In the genomic region with DNA sequence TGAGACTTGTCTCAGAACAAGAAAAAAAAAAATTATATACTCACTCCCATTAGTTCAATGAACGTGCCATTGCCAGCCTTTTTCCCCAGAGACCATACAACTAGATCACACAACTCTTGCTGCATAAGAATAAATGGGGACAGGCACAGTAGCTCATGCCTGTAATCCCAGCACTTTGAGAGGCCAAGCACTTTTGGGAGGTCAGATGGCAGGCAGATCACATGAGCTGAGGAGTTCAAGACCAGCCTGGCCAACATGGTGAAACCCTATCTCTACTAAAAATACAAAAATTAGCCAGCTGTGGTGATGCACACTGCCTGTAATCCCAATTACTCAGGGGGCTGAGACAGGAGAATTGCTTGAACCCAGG, we compare ENCODE assay signal across 14 cellular contexts. TPM values are rescaled to one million over a fixed set of nuclear protein-coding genes. Genes with fewer than 3 reads are reported as not detected.
DNase-seq lines count a peak whose midpoint lies in the region; ATAC-seq and TF ChIP-seq lines count a peak whose summit lies in the region.
"Had no signal": no experiment of that assay in that cellular context is flagged by ENCODE, and none has a peak within 500 bp of the region (broad histone marks: within the 10 kb centered on the region; RNA-seq: fewer than 3 reads in every experiment).

No MANE protein-coding gene starts in this region.

- H3K4me3 ChIP-seq in transverse colon = no peak overlapping the region
- H3K4me3 ChIP-seq: SJSA1 had no signal

- peak; percentile 31 for DNase-seq in NCI-H2171 treated with DMSO at 0.1 percent for 48 hours (lab: John Stamatoyannopoulos, UW)
- DNase-seq in NCI-H2171 (lab: John Stamatoyannopoulos, UW) = no peak
- DNase-seq in epithelial cell of prostate (ENCODE audit: low read depth, low spot score) = no peak
- DNase-seq in myocyte (ENCODE audit: low read depth) = peak; percentile 20
- no peak for DNase-seq in transverse colon
- DNase-seq: CD4-positive, alpha-beta T cell; NCI-H226; stimulated activated CD4-positive, alpha-beta T cell treated with anti-CD3 and anti-CD28 coated beads, Interleukin-4, amount 100 ng/mL, for 1 hour; trophoblast cell had no signal

- H3K36me3 ChIP-seq in transverse colon = no peaks in the 10 kb centered on the region

- H3K27me3 ChIP-seq in transverse colon = no peaks in the 10 kb centered on the region
- H3K27me3 ChIP-seq: SJSA1 had no signal

- H3K4me1 ChIP-seq in transverse colon = peaks cover 73 to 100% (median 92%) of the 10 kb centered on the region in 4 donors

- no peak for TF ChIP-seq EP300 in transverse colon (IDR thresholded peaks at IDR 0.05; ENCODE audit: low read depth)

- WGBS in transverse colon (ENCODE audit: low coverage in 1 of 2), 2 donors = 20 to 43% methylated on average over 1 of the region's 1 CpG

- in situ Hi-C loops in transverse colon (cut with MboI; ENCODE audit: low pct_ligation_motif_present in 1 of 4, low pct_unique_long_range_greater_than_20kb in 1 of 4, low sequenced_read_pairs in 3 of 4) = no loop called here

- intact Hi-C loops in transverse colon (cut with DNase I; ENCODE audit: low total_unique reads) = no loop called here

- no peak for TF ChIP-seq POLR2A in transverse colon (IDR thresholded peaks at IDR 0.05)

- ATAC-seq in GM18870 (IDR thresholded peaks at IDR 0.05; ENCODE audit: unreplicated experiment) (no peak), HG03354 (IDR thresholded peaks at IDR 0.05; ENCODE audit: poor library complexity, severe bottlenecking, unreplicated experiment) (no peak), GM21529 (IDR thresholded peaks at IDR 0.05; ENCODE audit: unreplicated experiment) (no peak)
- ATAC-seq: activated CD4-positive, CD25-positive, alpha-beta regulatory T cell treated with anti-CD3 and anti-CD28 coated beads, Interleukin-2, amount 50 U/mL, for 24 hours had no signal

- H3K27ac ChIP-seq in epithelial cell of prostate (peak overlapping the region; percentile 90), transverse colon (peak overlapping the region; percentile 88 to 99 (median 91))
- H3K27ac ChIP-seq: SJSA1 had no signal

- no peaks in the 10 kb centered on the region for H3K9me3 ChIP-seq in transverse colon
- H3K9me3 ChIP-seq: SJSA1 had no signal

- TF ChIP-seq CTCF in transverse colon (IDR thresholded peaks at IDR 0.05) = no peak

RNA-seq across cellular contexts. Expression of gene PDLIM1, which starts 13.6 kb away (rescaled TPM):
- total RNA-seq in myocyte (2.1 and 3.9 TPM in 2 replicates), transverse colon (100 to 1,000 TPM; 201 to 259 (median 225) TPM)
- 213 TPM for polyA plus RNA-seq in myocyte (2012)

Comparison
In these comparisons a context has a peak if more than half of its experiments do, and no peak if none do; other contexts are left out.
1. DNase-seq: peak in NCI-H2171 treated with DMSO at 0.1 percent for 48 hours (single experiment) and myocyte (single experiment); none in NCI-H2171 (single experiment), epithelial cell of prostate (single experiment) and transverse colon (single experiment).
2. RNA of gene PDLIM1, which starts 13.6 kb away (total RNA-seq): 201 to 259 TPM in transverse colon; 2.1 to 3.9 TPM in myocyte; every median in the first group is over 10 times any median in the second.